ENCODE assay signal across 8 cellular contexts in genomic region chr17:16521070-16521727, GRCh38. TPM values are rescaled to one million over a fixed set of nuclear protein-coding genes. Genes with fewer than 3 reads are reported as not detected.
DNase-seq lines count a peak whose midpoint lies in the region; ATAC-seq and TF ChIP-seq lines count a peak whose summit lies in the region.

No MANE protein-coding gene starts in this region.

- CTCF ChIA-PET in activated CD8-positive, alpha-beta T cell treated with anti-CD3 and anti-CD28 coated beads, Interleukin-2, amount 10 ng/mL, durations not matched to agents 7 days and 5 days (lab: Charles Lee), result interaction anchor here (0.6 to 6.0 kb wide), 40 partner anchors 10 to 523 kb away, joined by 3 to 111 read pairs (median 4); partner anchors contain the start of genes CENPV, TRPV2 and UBB

- ATAC-seq in activated CD8-positive, alpha-beta T cell treated with anti-CD3 and anti-CD28 coated beads, Interleukin-2, amount 10 ng/mL, durations not matched to agents 7 days and 5 days, result peak; percentile 98

- peaks cover 22% of the 10 kb centered on the region for H3K27me3 Mint-ChIP-seq in activated CD8-positive, alpha-beta T cell treated with anti-CD3 and anti-CD28 coated beads, Interleukin-2, amount 10 ng/mL, durations not matched to agents 7 days and 5 days (ENCODE audit: low read depth)
- peaks cover 14% of the 10 kb centered on the region for H3K27me3 Mint-ChIP-seq in endodermal cell (ENCODE audit: insufficient read depth)

- no peaks in the 10 kb centered on the region for H3K36me3 Mint-ChIP-seq in activated CD8-positive, alpha-beta T cell treated with anti-CD3 and anti-CD28 coated beads, Interleukin-2, amount 10 ng/mL, durations not matched to agents 7 days and 5 days (ENCODE audit: low read depth)
- H3K36me3 Mint-ChIP-seq in endodermal cell (ENCODE audit: low read depth), result no peaks in the 10 kb centered on the region

- no peaks in the 10 kb centered on the region for H3K27me3 ChIP-seq in endodermal cell (ENCODE audit: control insufficient read depth, insufficient read depth, low read length, poor library complexity, severe bottlenecking)

- H3K4me3 ChIP-seq in endodermal cell (ENCODE audit: low read length), result no peak overlapping the region

- POLR2A ChIA-PET in activated CD8-positive, alpha-beta T cell treated with anti-CD3 and anti-CD28 coated beads, Interleukin-2, amount 10 ng/mL, durations not matched to agents 7 days and 5 days (lab: Charles Lee), result no interaction called here

- no peak overlapping the region for H3K27ac ChIP-seq in endodermal cell (ENCODE audit: low read depth, low read length)

- peak overlapping the region; percentile 56 for H3K27ac Mint-ChIP-seq in activated CD8-positive, alpha-beta T cell treated with anti-CD3 and anti-CD28 coated beads, Interleukin-2, amount 10 ng/mL, durations not matched to agents 7 days and 5 days
- no peak overlapping the region for H3K27ac Mint-ChIP-seq in endodermal cell

- peaks cover 3% of the 10 kb centered on the region for H3K4me1 Mint-ChIP-seq in activated CD8-positive, alpha-beta T cell treated with anti-CD3 and anti-CD28 coated beads, Interleukin-2, amount 10 ng/mL, durations not matched to agents 7 days and 5 days (ENCODE audit: low read depth)
- peaks cover 6% of the 10 kb centered on the region for H3K4me1 Mint-ChIP-seq in endodermal cell

- 41 to 47% methylated on average over 7 of the region's 7 CpGs for WGBS in endodermal cell (ENCODE audit: insufficient coverage in 1 of 2, insufficient read length in 1 of 2), 2 experiments

- no peaks in the 10 kb centered on the region for H3K9me3 ChIP-seq in endodermal cell (ENCODE audit: control insufficient read depth, low read length)

- TF ChIP-seq CTCF in endodermal cell (conservative IDR thresholded peaks at IDR 0.05), result peak; percentile 94

- peak; percentile 55 to 82 (median 72) for DNase-seq in NCI-H1417 (lab: John Stamatoyannopoulos, UW)
- DNase-seq in NCI-H1417 treated with DMSO at 0.1 percent for 48 hours (lab: John Stamatoyannopoulos, UW), result no peak
- peak; percentile 83 for DNase-seq in HPDE6-E6E7 (ENCODE audit: extremely low spot score)
- DNase-seq in NOMO-1 (lab: John Stamatoyannopoulos, UW; ENCODE audit: unreplicated experiment in 2 of 2), result peak; percentile 83 to 94
- peak; percentile 81 for DNase-seq in activated CD8-positive, alpha-beta T cell treated with anti-CD3 and anti-CD28 coated beads, Interleukin-2, amount 10 ng/mL, durations not matched to agents 7 days and 5 days
- DNase-seq in endodermal cell, result peak; percentile 92
- peak; percentile 82 for DNase-seq in midbrain (lab: John Stamatoyannopoulos, UW)
- DNase-seq in stimulated activated CD8-positive, alpha-beta memory T cell treated with anti-CD3 and anti-CD28 coated beads, Interleukin-4, amount 100 ng/mL, for 48 hours, result peak; percentile 69

- peaks cover 4% of the 10 kb centered on the region for H3K4me1 ChIP-seq in endodermal cell (ENCODE audit: control insufficient read depth, insufficient read depth, low read length)

- H3K9me3 Mint-ChIP-seq in activated CD8-positive, alpha-beta T cell treated with anti-CD3 and anti-CD28 coated beads, Interleukin-2, amount 10 ng/mL, durations not matched to agents 7 days and 5 days (ENCODE audit: insufficient read depth), result no peaks in the 10 kb centered on the region
- no peaks in the 10 kb centered on the region for H3K9me3 Mint-ChIP-seq in endodermal cell

- no peak overlapping the region for H3K4me3 Mint-ChIP-seq in activated CD8-positive, alpha-beta T cell treated with anti-CD3 and anti-CD28 coated beads, Interleukin-2, amount 10 ng/mL, durations not matched to agents 7 days and 5 days
- H3K4me3 Mint-ChIP-seq in endodermal cell, result no peak overlapping the region

- no peak overlapping the region for H3K9ac ChIP-seq in endodermal cell (ENCODE audit: extremely low read depth, low read length, poor library complexity, severe bottlenecking)

- no peaks in the 10 kb centered on the region for H3K36me3 ChIP-seq in endodermal cell (ENCODE audit: control insufficient read depth, insufficient read depth, low read length)

RNA-seq across cellular contexts. Expression of gene LRRC75A, which starts 29.2 kb away (rescaled TPM):
- total RNA-seq in activated CD8-positive, alpha-beta T cell treated with anti-CD3 and anti-CD28 coated beads, Interleukin-2, amount 10 ng/mL, durations not matched to agents 7 days and 5 days, result 1 to 10 TPM; 3.6 to 5.7 TPM
- total RNA-seq in endodermal cell, result 1 to 10 TPM; 3.2 to 5.0 TPM
- 6.6 TPM for polyA plus RNA-seq in endodermal cell (2013, experiment 1 of 2)
- 5.7 TPM for polyA plus RNA-seq in endodermal cell (2013, experiment 2 of 2)

RNA-seq across cellular contexts. Expression of gene ZNF287, which starts 47.8 kb away (rescaled TPM):
- total RNA-seq in activated CD8-positive, alpha-beta T cell treated with anti-CD3 and anti-CD28 coated beads, Interleukin-2, amount 10 ng/mL, durations not matched to agents 7 days and 5 days, result 1 to 10 TPM; 5.7 to 5.9 TPM
- total RNA-seq in endodermal cell, result 10 to 100 TPM in 1 of 2 donors, 1 to 10 TPM in 1; 6.9 to 16.4 TPM
- 9.7 TPM for polyA plus RNA-seq in endodermal cell (2013, experiment 1 of 2)
- polyA plus RNA-seq in endodermal cell (2013, experiment 2 of 2), result 9.5 TPM
